1 cellular context compared by ENCODE assay signal in the genomic region with DNA sequence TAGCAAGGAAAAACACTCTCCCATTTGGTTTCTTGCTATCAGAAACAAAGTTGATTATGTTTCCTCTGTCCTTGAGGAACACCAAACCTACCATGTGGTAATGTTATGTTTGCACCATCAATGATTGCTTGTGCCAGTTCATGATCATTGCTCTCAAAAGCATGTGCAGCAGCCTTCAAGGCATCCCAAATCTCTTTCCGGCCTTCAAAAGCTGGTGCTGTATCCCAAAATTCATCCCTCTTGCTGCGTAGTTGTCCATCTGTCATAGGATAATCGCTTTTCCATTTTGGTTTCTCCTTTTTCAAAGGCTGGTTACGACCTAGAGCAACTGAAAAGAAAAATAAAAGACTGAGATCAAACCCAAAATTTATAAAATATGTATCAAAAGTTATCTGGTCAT.
TF ChIP-seq lines count a peak whose summit lies in the region.

No MANE protein-coding gene starts in this region.

TF ChIP-seq in GM12878, 131 proteins besides CTCF, POLR2A, EP300 and RAD21:
- TF ChIP-seq, protein P1, sequence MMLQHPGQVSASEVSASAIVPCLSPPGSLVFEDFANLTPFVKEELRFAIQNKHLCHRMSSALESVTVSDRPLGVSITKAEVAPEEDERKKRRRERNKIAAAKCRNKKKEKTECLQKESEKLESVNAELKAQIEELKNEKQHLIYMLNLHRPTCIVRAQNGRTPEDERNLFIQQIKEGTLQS (IDR thresholded peaks at IDR 0.05; ENCODE audit: borderline replicate concordance, extremely low read depth, low read depth, low read length): no peak
- TF ChIP-seq TCF3 (IDR thresholded peaks at IDR 0.05; ENCODE audit: borderline replicate concordance, insufficient read depth, low read depth, low read length) (no peak), ZNF274 (IDR thresholded peaks at IDR 0.05; ENCODE audit: insufficient read depth, insufficient read length) (no peak), CBX5 (IDR thresholded peaks at IDR 0.05; ENCODE audit: low read depth) (no peak), BRCA1 (IDR thresholded peaks at IDR 0.05; ENCODE audit: low read depth, low read length) (no peak), POLR2AphosphoS5 (IDR thresholded peaks at IDR 0.05; ENCODE audit: low read length) (no peak), SMAD1 (IDR thresholded peaks at IDR 0.05; ENCODE audit: low read depth, partially characterized antibody) (no peak), HDAC6 (IDR thresholded peaks at IDR 0.05; ENCODE audit: unreplicated experiment) (no peak), CBX3 (IDR thresholded peaks at IDR 0.05; ENCODE audit: borderline replicate concordance, low read depth) (no peak), ETV6 (conservative IDR thresholded peaks at IDR 0.05 in 1 of 2, IDR thresholded peaks at IDR 0.05 in 1 of 2; ENCODE audit: borderline replicate concordance in 1 of 2, low read depth in 1 of 2) (no peak), RFX5 (IDR thresholded peaks at IDR 0.05; ENCODE audit: low read depth, low read length) (no peak), SUZ12 (IDR thresholded peaks at IDR 0.05; ENCODE audit: unreplicated experiment) (no peak), POU2F2 (IDR thresholded peaks at IDR 0.05; ENCODE audit: borderline replicate concordance, low read depth, low read length) (no peak)
- TF ChIP-seq, protein P2, sequence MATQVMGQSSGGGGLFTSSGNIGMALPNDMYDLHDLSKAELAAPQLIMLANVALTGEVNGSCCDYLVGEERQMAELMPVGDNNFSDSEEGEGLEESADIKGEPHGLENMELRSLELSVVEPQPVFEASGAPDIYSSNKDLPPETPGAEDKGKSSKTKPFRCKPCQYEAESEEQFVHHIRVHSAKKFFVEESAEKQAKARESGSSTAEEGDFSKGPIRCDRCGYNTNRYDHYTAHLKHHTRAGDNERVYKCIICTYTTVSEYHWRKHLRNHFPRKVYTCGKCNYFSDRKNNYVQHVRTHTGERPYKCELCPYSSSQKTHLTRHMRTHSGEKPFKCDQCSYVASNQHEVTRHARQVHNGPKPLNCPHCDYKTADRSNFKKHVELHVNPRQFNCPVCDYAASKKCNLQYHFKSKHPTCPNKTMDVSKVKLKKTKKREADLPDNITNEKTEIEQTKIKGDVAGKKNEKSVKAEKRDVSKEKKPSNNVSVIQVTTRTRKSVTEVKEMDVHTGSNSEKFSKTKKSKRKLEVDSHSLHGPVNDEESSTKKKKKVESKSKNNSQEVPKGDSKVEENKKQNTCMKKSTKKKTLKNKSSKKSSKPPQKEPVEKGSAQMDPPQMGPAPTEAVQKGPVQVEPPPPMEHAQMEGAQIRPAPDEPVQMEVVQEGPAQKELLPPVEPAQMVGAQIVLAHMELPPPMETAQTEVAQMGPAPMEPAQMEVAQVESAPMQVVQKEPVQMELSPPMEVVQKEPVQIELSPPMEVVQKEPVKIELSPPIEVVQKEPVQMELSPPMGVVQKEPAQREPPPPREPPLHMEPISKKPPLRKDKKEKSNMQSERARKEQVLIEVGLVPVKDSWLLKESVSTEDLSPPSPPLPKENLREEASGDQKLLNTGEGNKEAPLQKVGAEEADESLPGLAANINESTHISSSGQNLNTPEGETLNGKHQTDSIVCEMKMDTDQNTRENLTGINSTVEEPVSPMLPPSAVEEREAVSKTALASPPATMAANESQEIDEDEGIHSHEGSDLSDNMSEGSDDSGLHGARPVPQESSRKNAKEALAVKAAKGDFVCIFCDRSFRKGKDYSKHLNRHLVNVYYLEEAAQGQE (IDR thresholded peaks at IDR 0.05; ENCODE audit: low read depth, low read length): no peak
- TF ChIP-seq, protein P3, sequence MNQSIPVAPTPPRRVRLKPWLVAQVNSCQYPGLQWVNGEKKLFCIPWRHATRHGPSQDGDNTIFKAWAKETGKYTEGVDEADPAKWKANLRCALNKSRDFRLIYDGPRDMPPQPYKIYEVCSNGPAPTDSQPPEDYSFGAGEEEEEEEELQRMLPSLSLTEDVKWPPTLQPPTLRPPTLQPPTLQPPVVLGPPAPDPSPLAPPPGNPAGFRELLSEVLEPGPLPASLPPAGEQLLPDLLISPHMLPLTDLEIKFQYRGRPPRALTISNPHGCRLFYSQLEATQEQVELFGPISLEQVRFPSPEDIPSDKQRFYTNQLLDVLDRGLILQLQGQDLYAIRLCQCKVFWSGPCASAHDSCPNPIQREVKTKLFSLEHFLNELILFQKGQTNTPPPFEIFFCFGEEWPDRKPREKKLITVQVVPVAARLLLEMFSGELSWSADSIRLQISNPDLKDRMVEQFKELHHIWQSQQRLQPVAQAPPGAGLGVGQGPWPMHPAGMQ (IDR thresholded peaks at IDR 0.05; ENCODE audit: borderline replicate concordance): no peak
TF ChIP-seq in GM12878: peak in this region for 0.
